ENCODE assay signal across 20 cellular contexts in the genomic region with DNA sequence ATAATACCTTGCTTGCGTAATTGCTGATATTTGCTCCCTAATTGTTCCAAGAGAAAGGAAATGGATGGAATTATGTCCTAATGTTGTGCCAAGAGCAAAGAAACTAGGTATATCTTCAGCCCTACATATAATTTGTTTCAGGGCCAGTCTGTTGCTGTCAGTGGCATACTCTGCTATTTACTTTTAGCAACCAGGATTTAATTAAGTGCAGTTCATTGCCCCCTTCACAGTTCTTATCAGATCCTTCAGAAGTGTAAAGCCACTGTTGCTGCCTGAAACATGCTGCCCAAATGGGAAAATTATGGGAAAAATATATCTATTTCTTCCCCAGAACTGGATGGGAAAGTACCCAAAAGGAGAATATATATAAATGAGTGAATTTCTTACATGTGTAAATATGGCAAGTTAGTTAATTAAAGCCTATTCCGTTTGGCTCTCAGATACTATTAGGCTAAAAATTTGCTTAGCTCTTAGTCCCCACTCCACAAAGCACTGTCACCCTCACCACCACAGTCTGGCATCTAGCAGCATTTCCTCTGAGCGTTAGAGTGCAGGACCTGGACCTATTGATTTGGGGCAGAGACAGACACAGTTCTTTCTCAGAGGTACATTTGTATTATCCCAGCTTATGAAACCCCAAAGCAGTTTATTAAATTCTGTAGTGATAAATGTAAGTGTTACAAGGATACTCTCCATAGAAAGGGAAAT.
DNase-seq lines count a peak whose midpoint lies in the region; ATAC-seq and TF ChIP-seq lines count a peak whose summit lies in the region.
"Had no signal": no experiment of that assay in that cellular context is flagged by ENCODE, and none has a peak within 500 bp of the region (broad histone marks: within the 10 kb centered on the region; RNA-seq: fewer than 3 reads in every experiment).

No MANE protein-coding gene starts in this region.

- H3K36me3 Mint-ChIP-seq in GM23338 (ENCODE audit: low read depth): no peaks in the 10 kb centered on the region

- H3K56ac ChIP-seq in mesendoderm (ENCODE audit: low read length): no peak overlapping the region

- no peak overlapping the region for H2BK120ac ChIP-seq in mesendoderm (ENCODE audit: low read depth, low read length)

- H3K4me1 ChIP-seq in GM23338 (ENCODE audit: insufficient read depth) (peaks cover 27% of the 10 kb centered on the region), mesendoderm (ENCODE audit: control insufficient read depth, low read depth, low read length) (peaks cover 10% of the 10 kb centered on the region)
- H3K4me1 ChIP-seq: BLaER1, SJSA1 had no signal

- H3K27ac Mint-ChIP-seq in GM23338: 0 out of 2 replicates have a peak overlapping the region, but pooled peaks have one; percentile 41
- H3K27ac Mint-ChIP-seq: CD4-positive, alpha-beta T cell had no signal

- H3K36me3 ChIP-seq in GM23338 (ENCODE audit: insufficient read depth) (no peaks in the 10 kb centered on the region), mesendoderm (ENCODE audit: control insufficient read depth, insufficient read depth, low read length) (no peaks in the 10 kb centered on the region)
- H3K36me3 ChIP-seq: BLaER1, SJSA1 had no signal

- no peak overlapping the region for H3K23ac ChIP-seq in mesendoderm (ENCODE audit: low read length)

- no peaks in the 10 kb centered on the region for H3F3A ChIP-seq in GM23338 (replicated peaks; ENCODE audit: low read depth)

- ATAC-seq in GM23338: no peak
- no peak for ATAC-seq in HG02571 (IDR thresholded peaks at IDR 0.05; ENCODE audit: unreplicated experiment)
- no peak for ATAC-seq in HG03139 (IDR thresholded peaks at IDR 0.05; ENCODE audit: unreplicated experiment)
- ATAC-seq: GM12878, Right ventricle myocardium inferior had no signal

- H3K4me3 ChIP-seq in GM23338 (no peak overlapping the region), mesendoderm (ENCODE audit: low read length) (no peak overlapping the region)
- H3K4me3 ChIP-seq: BLaER1, GM12878, SJSA1 had no signal

- peaks cover 2% of the 10 kb centered on the region for H3K27me3 Mint-ChIP-seq in GM23338 (ENCODE audit: insufficient read depth, low read depth, poor library complexity)
- H3K27me3 Mint-ChIP-seq: CD4-positive, alpha-beta T cell had no signal

- no peak overlapping the region for H4K8ac ChIP-seq in mesendoderm (ENCODE audit: low read depth, low read length)

- peaks cover 17% of the 10 kb centered on the region; the same call in 2 of the 3 replicates for H3K4me1 Mint-ChIP-seq in GM23338

- no peak for TF ChIP-seq CTCF in GM23338 (conservative IDR thresholded peaks at IDR 0.05; ENCODE audit: low read depth in 2 of 2)

- H3K79me1 ChIP-seq in mesendoderm (ENCODE audit: low read length): peaks cover 4% of the 10 kb centered on the region

- H4K5ac ChIP-seq in mesendoderm (ENCODE audit: low read length): no peak overlapping the region

- no peak overlapping the region for H3K4ac ChIP-seq in mesendoderm (ENCODE audit: low read depth, low read length)

- peak overlapping the region; percentile 27 for H2BK5ac ChIP-seq in mesendoderm (ENCODE audit: low read length)

- H3K79me2 ChIP-seq in GM23338 (replicated peaks; ENCODE audit: insufficient read depth) (no peaks in the 10 kb centered on the region), mesendoderm (ENCODE audit: control insufficient read depth, insufficient read depth, low read length) (no peaks in the 10 kb centered on the region)

- H2BK15ac ChIP-seq in mesendoderm (replicated peaks; ENCODE audit: low read depth): no peak overlapping the region

- no peak overlapping the region for H2AK5ac ChIP-seq in mesendoderm (ENCODE audit: low read length)

- WGBS in mesendoderm (ENCODE audit: extremely low coverage, insufficient coverage, low lambda C conversion rate): no CpG with 5 or more reads among the region's 3 CpGs

- H3K9me2 ChIP-seq in GM23338 (ENCODE audit: insufficient read depth): no peaks in the 10 kb centered on the region

- DNase-seq in COR-L47 (lab: John Stamatoyannopoulos, UW) (peak; percentile 43), GM23338 (ENCODE audit: low spot score) (no peak), NCI-H748 treated with DMSO at 0.1 percent for 48 hours (lab: John Stamatoyannopoulos, UW) (peak; percentile 77), mesendoderm (peak; percentile 69), amygdala (lab: John Stamatoyannopoulos, UW) (no peak)
- DNase-seq: ACHN; CD4-positive, alpha-beta T cell; DND-41; GOT3; Kasumi-1; NCI-H1694 treated with DMSO at 0.1 percent for 48 hours; NCI-H226; NCI-H510A treated with DMSO at 0.1 percent for 48 hours; T-helper 1 cell had no signal

- H3K27ac ChIP-seq in GM23338 (ENCODE audit: low read depth): no peak overlapping the region
- no peak overlapping the region for H3K27ac ChIP-seq in mesendoderm (ENCODE audit: low read depth, low read length)
- H3K27ac ChIP-seq: BLaER1, SJSA1 had no signal

- no peak overlapping the region for H3K9ac ChIP-seq in mesendoderm (ENCODE audit: low read length)
- H3K9ac ChIP-seq: BLaER1 had no signal

- no peaks in the 10 kb centered on the region for H3K9me3 Mint-ChIP-seq in GM23338
- H3K9me3 Mint-ChIP-seq: CD4-positive, alpha-beta T cell had no signal

- H3K4me2 ChIP-seq in GM23338: no peak overlapping the region
- H3K4me2 ChIP-seq in mesendoderm (ENCODE audit: low read length): no peak overlapping the region
- H3K4me2 ChIP-seq: BLaER1 had no signal

- H2AFZ ChIP-seq in GM23338: no peak overlapping the region

- peak overlapping the region; percentile 36 for H3K18ac ChIP-seq in mesendoderm (ENCODE audit: low read length)

- H3K27me3 ChIP-seq in GM23338 (ENCODE audit: insufficient read depth) (no peaks in the 10 kb centered on the region), mesendoderm (ENCODE audit: insufficient read depth, low read length, poor library complexity) (no peaks in the 10 kb centered on the region)
- H3K27me3 ChIP-seq: BLaER1, SJSA1 had no signal

- no peaks in the 10 kb centered on the region for H4K20me1 ChIP-seq in GM23338 (replicated peaks; ENCODE audit: insufficient read depth)
- H4K20me1 ChIP-seq: BLaER1 had no signal

- H3K4me3 Mint-ChIP-seq in GM23338: no peak overlapping the region
- H3K4me3 Mint-ChIP-seq: CD4-positive, alpha-beta T cell had no signal

TF ChIP-seq in GM23338, 12 proteins besides CTCF, POLR2A, EP300 and RAD21 (continues in another document):
- TF ChIP-seq EZH2phosphoT487 (IDR thresholded peaks at IDR 0.05; ENCODE audit: unreplicated experiment) (no peak), POLR2AphosphoS5 (IDR thresholded peaks at IDR 0.05; ENCODE audit: low read depth) (no peak)
- TF ChIP-seq, protein P1, sequence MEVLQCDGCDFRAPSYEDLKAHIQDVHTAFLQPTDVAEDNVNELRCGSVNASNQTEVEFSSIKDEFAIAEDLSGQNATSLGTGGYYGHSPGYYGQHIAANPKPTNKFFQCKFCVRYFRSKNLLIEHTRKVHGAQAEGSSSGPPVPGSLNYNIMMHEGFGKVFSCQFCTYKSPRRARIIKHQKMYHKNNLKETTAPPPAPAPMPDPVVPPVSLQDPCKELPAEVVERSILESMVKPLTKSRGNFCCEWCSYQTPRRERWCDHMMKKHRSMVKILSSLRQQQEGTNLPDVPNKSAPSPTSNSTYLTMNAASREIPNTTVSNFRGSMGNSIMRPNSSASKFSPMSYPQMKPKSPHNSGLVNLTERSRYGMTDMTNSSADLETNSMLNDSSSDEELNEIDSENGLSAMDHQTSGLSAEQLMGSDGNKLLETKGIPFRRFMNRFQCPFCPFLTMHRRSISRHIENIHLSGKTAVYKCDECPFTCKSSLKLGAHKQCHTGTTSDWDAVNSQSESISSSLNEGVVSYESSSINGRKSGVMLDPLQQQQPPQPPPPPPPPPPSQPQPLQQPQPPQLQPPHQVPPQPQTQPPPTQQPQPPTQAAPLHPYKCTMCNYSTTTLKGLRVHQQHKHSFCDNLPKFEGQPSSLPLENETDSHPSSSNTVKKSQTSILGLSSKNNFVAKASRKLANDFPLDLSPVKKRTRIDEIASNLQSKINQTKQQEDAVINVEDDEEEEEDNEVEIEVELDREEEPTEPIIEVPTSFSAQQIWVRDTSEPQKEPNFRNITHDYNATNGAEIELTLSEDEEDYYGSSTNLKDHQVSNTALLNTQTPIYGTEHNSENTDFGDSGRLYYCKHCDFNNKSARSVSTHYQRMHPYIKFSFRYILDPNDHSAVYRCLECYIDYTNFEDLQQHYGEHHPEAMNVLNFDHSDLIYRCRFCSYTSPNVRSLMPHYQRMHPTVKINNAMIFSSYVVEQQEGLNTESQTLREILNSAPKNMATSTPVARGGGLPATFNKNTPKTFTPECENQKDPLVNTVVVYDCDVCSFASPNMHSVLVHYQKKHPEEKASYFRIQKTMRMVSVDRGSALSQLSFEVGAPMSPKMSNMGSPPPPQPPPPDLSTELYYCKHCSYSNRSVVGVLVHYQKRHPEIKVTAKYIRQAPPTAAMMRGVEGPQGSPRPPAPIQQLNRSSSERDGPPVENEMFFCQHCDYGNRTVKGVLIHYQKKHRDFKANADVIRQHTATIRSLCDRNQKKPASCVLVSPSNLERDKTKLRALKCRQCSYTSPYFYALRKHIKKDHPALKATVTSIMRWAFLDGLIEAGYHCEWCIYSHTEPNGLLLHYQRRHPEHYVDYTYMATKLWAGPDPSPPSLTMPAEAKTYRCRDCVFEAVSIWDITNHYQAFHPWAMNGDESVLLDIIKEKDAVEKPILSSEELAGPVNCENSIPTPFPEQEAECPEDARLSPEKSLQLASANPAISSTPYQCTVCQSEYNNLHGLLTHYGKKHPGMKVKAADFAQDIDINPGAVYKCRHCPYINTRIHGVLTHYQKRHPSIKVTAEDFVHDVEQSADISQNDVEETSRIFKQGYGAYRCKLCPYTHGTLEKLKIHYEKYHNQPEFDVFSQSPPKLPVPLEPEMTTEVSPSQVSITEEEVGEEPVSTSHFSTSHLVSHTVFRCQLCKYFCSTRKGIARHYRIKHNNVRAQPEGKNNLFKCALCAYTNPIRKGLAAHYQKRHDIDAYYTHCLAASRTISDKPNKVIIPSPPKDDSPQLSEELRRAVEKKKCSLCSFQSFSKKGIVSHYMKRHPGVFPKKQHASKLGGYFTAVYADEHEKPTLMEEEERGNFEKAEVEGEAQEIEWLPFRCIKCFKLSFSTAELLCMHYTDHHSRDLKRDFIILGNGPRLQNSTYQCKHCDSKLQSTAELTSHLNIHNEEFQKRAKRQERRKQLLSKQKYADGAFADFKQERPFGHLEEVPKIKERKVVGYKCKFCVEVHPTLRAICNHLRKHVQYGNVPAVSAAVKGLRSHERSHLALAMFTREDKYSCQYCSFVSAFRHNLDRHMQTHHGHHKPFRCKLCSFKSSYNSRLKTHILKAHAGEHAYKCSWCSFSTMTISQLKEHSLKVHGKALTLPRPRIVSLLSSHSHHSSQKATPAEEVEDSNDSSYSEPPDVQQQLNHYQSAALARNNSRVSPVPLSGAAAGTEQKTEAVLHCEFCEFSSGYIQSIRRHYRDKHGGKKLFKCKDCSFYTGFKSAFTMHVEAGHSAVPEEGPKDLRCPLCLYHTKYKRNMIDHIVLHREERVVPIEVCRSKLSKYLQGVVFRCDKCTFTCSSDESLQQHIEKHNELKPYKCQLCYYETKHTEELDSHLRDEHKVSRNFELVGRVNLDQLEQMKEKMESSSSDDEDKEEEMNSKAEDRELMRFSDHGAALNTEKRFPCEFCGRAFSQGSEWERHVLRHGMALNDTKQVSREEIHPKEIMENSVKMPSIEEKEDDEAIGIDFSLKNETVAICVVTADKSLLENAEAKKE (CRISPR knock-in tag; IDR thresholded peaks at IDR 0.05): no peak

Comparison
In these comparisons a context has a peak if more than half of its experiments do, and no peak if none do; other contexts are left out.
1. DNase-seq: peak in COR-L47 (single experiment), NCI-H748 treated with DMSO at 0.1 percent for 48 hours (single experiment) and mesendoderm (single experiment); none in GM23338 (single experiment) and amygdala (0 of 56).